ENCODE assay signal across 8 cellular contexts in the genomic region with DNA sequence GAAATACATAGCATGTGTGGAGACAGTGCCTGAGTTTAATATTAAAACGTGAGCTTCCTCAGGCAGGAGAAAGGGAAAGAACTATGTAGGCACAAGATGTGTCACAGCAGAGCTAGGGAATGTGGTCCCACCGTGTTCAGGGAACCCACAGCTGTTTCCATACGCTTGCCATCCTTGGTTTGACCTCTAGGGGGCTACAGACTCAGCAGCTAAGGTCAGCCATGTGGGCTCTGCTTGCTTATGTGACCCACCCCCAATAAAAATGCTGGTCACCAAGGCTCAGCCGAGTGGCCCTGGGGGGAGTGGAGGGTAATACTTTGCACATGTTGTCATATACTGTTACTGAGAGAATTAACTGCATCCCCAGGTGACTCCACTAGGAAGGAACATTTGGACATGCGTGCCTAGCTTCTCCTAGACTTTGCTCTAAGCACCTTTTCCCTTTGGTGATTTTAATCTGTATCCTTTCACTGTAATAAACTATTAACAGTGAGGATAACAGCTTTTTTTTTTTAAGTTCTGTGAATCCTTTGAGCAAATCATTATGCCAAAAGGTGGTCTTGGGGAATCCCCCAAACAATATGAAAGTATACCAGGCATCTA. TPM values are rescaled to one million over a fixed set of nuclear protein-coding genes. Genes with fewer than 3 reads are reported as not detected.
DNase-seq lines count a peak whose midpoint lies in the region; ATAC-seq and TF ChIP-seq lines count a peak whose summit lies in the region.

No MANE protein-coding gene starts in this region.

- peaks cover 40% of the 10 kb centered on the region for H3K36me3 Mint-ChIP-seq in brain

- CTCF ChIA-PET in HEK293T (lab: Yijun Ruan, JAX) = interaction anchor here (0.5 to 1.8 kb wide), 4 partner anchors 9 to 43 kb away, joined by 3 to 10 read pairs (median 3); no protein-coding TSS in a partner anchor

- no peaks in the 10 kb centered on the region for H3K27me3 Mint-ChIP-seq in brain

- H3K4me1 Mint-ChIP-seq in brain = peaks cover 28% of the 10 kb centered on the region

- H3K4me3 Mint-ChIP-seq in brain = peak overlapping the region in 1 of 5 experiments; percentile 65

- TF ChIP-seq CTCF in brain (conservative IDR thresholded peaks at IDR 0.05) = peak; percentile 51 to 78

- no peaks in the 10 kb centered on the region for H3K9me3 Mint-ChIP-seq in brain

- ATAC-seq in SK-N-SH treated with all-trans-retinoic acid at 6 μM for 48 hours = peak; percentile 10; the same call in 1 of the 3 replicates
- no peak for ATAC-seq in HG02885 (IDR thresholded peaks at IDR 0.05; ENCODE audit: poor library complexity, unreplicated experiment)

- peak overlapping the region in 1 of 5 experiments; percentile 26 for H3K27ac Mint-ChIP-seq in brain

- POLR2A ChIA-PET in HEK293T (lab: Yijun Ruan, JAX) = no interaction called here

- DNase-seq in NCI-H1417 (lab: John Stamatoyannopoulos, UW) (peak; percentile 29 to 68 (median 30)), NCI-H1417 treated with DMSO at 0.1 percent for 48 hours (lab: John Stamatoyannopoulos, UW) (no peak), HEK293T (ENCODE audit: extremely low spot score) (peak; percentile 58), left kidney (ENCODE audit: low read depth, low spot score) (peak; percentile 72)
- DNase-seq in stimulated activated CD8-positive, alpha-beta memory T cell treated with anti-CD3 and anti-CD28 coated beads, Interleukin-7, amount 100 ng/mL, for 4 hours (ENCODE audit: low read depth in 2 of 2) = peak; percentile 8 to 13

TF ChIP-seq in HEK293T, 16 proteins besides CTCF, POLR2A, EP300 and RAD21:
- TF ChIP-seq FOXA1 (IDR thresholded peaks at IDR 0.05) (no peak), L3MBTL2 (conservative IDR thresholded peaks at IDR 0.05) (no peak), NFRKB (IDR thresholded peaks at IDR 0.05) (no peak), ARNT (IDR thresholded peaks at IDR 0.05) (no peak), ZNF384 (IDR thresholded peaks at IDR 0.05) (no peak), BHLHE40 (IDR thresholded peaks at IDR 0.05; ENCODE audit: borderline replicate concordance) (no peak), HDGF (IDR thresholded peaks at IDR 0.05; ENCODE audit: borderline replicate concordance) (no peak), ELF4 (IDR thresholded peaks at IDR 0.05) (no peak), FOXK2 (IDR thresholded peaks at IDR 0.05) (no peak), LEF1 (IDR thresholded peaks at IDR 0.05; ENCODE audit: borderline replicate concordance) (no peak)

TF ChIP-seq in SK-N-SH treated with all-trans-retinoic acid at 6 μM for 48 hours, 23 proteins besides CTCF, POLR2A, EP300 and RAD21:
- TF ChIP-seq CSDC2 (CRISPR knock-in tag; IDR thresholded peaks at IDR 0.05) = no peak
- TF ChIP-seq, protein P1, sequence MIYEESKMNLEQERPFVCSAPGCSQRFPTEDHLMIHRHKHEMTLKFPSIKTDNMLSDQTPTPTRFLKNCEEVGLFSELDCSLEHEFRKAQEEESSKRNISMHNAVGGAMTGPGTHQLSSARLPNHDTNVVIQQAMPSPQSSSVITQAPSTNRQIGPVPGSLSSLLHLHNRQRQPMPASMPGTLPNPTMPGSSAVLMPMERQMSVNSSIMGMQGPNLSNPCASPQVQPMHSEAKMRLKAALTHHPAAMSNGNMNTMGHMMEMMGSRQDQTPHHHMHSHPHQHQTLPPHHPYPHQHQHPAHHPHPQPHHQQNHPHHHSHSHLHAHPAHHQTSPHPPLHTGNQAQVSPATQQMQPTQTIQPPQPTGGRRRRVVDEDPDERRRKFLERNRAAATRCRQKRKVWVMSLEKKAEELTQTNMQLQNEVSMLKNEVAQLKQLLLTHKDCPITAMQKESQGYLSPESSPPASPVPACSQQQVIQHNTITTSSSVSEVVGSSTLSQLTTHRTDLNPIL (CRISPR knock-in tag; IDR thresholded peaks at IDR 0.05; ENCODE audit: low read depth) = no peak
- TF ChIP-seq GLIS3 (CRISPR knock-in tag; IDR thresholded peaks at IDR 0.05) = no peak
- no peak for TF ChIP-seq ZNF8 (CRISPR knock-in tag; IDR thresholded peaks at IDR 0.05)
- TF ChIP-seq ZNF565 (CRISPR knock-in tag; conservative IDR thresholded peaks at IDR 0.05; ENCODE audit: low read depth) = no peak
- TF ChIP-seq ZC3H10 (CRISPR knock-in tag; IDR thresholded peaks at IDR 0.05) = no peak

RNA-seq across cellular contexts. Expression of gene TUBGCP5, which starts 3.3 kb away (rescaled TPM):
- 6.6 TPM for polyA plus RNA-seq in brain (ENCODE audit: insufficient read depth, low read depth, low replicate concordance)

RNA-seq across cellular contexts. Expression of gene CYFIP1, which starts 55.9 kb away (rescaled TPM):
- 41.4 TPM for polyA plus RNA-seq in brain (ENCODE audit: insufficient read depth, low read depth, low replicate concordance)
